ENCODE assay signal across 17 cellular contexts in genomic region chr19:47494211-47494547, GRCh38. TPM values are rescaled to one million over a fixed set of nuclear protein-coding genes. Genes with fewer than 3 reads are reported as not detected.
"Had no signal": no experiment of that assay in that cellular context is flagged by ENCODE, and none has a peak within 500 bp of the region (broad histone marks: within the 10 kb centered on the region; RNA-seq: fewer than 3 reads in every experiment).

No MANE protein-coding gene starts in this region.

- H3K4me1 Mint-ChIP-seq: activated naive CD4-positive, alpha-beta T cell treated with anti-CD3 and anti-CD28 coated beads, Interleukin-2, amount 50 U/mL, for 24 hours; endodermal cell had no signal

- H3K36me3 ChIP-seq: uterus had no signal

- H3K27me3 ChIP-seq: tibial artery, uterus had no signal

- H3K27me3 Mint-ChIP-seq: activated naive CD4-positive, alpha-beta T cell treated with anti-CD3 and anti-CD28 coated beads, Interleukin-2, amount 50 U/mL, for 24 hours; T-helper 17 cell had no signal

- H3K27ac ChIP-seq: epithelial cell of prostate, tibial artery, uterus had no signal

- H3K4me3 Mint-ChIP-seq: activated naive CD4-positive, alpha-beta T cell treated with anti-CD3 and anti-CD28 coated beads, Interleukin-2, amount 50 U/mL, for 24 hours; endodermal cell; T-helper 17 cell had no signal

- H3K9me3 ChIP-seq: tibial artery, uterus had no signal

- H3K9me3 Mint-ChIP-seq: activated naive CD4-positive, alpha-beta T cell treated with anti-CD3 and anti-CD28 coated beads, Interleukin-2, amount 50 U/mL, for 24 hours; endodermal cell had no signal

- H3K27ac Mint-ChIP-seq: activated naive CD4-positive, alpha-beta T cell treated with anti-CD3 and anti-CD28 coated beads, Interleukin-2, amount 50 U/mL, for 24 hours; endodermal cell had no signal

- H3K4me3 ChIP-seq: tibial artery, uterus had no signal

- FAIRE-seq: keratinocyte had no signal

- DNase-seq: activated CD4-positive, alpha-beta T cell treated with anti-CD3 and anti-CD28 coated beads, Interleukin-2, amount 50 U/mL, for 48 hours; activated gamma-delta T cell; endodermal cell; foreskin fibroblast; hypothalamus; mammary epithelial cell; midbrain; occipital lobe; stimulated activated CD4-positive, alpha-beta T cell treated with anti-CD3 and anti-CD28 coated beads, Interleukin-2, amount 100 ng/mL, for 24 hours; stimulated activated naive CD4-positive, alpha-beta T cell treated with Interleukin-2 at 50 U/mL for 16 hours; T-helper 17 cell; tibial artery; uterus had no signal

RNA-seq across cellular contexts. Expression of gene SLC8A2, which starts 22.5 kb away (rescaled TPM):
- total RNA-seq: glomerular endothelial cell, T-helper 17 cell had no signal
